1 cellular context compared by ENCODE assay signal in the genomic region with DNA sequence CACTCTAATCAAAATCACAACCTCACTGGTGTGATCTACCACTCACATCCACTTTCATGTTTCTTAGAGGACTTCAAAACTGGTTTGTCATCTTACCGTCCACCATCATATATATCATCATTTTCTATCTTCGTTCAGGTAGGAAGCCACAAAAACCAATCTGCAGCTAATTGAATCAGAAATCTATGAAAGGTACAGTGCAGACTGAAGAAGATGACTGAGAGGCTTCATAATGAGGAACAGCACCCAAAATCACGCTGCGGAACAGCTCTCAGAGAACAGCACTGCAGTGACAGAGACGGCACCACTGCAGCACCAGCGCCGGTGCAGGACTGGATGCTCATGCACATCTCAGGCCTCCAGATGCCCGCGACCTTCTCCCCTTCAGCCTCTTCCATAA.
TF ChIP-seq lines count a peak whose summit lies in the region.

No MANE protein-coding gene starts in this region.

TF ChIP-seq in GM23338, 12 proteins besides CTCF, POLR2A, EP300 and RAD21 (continued from another document):
- TF ChIP-seq, protein P1, sequence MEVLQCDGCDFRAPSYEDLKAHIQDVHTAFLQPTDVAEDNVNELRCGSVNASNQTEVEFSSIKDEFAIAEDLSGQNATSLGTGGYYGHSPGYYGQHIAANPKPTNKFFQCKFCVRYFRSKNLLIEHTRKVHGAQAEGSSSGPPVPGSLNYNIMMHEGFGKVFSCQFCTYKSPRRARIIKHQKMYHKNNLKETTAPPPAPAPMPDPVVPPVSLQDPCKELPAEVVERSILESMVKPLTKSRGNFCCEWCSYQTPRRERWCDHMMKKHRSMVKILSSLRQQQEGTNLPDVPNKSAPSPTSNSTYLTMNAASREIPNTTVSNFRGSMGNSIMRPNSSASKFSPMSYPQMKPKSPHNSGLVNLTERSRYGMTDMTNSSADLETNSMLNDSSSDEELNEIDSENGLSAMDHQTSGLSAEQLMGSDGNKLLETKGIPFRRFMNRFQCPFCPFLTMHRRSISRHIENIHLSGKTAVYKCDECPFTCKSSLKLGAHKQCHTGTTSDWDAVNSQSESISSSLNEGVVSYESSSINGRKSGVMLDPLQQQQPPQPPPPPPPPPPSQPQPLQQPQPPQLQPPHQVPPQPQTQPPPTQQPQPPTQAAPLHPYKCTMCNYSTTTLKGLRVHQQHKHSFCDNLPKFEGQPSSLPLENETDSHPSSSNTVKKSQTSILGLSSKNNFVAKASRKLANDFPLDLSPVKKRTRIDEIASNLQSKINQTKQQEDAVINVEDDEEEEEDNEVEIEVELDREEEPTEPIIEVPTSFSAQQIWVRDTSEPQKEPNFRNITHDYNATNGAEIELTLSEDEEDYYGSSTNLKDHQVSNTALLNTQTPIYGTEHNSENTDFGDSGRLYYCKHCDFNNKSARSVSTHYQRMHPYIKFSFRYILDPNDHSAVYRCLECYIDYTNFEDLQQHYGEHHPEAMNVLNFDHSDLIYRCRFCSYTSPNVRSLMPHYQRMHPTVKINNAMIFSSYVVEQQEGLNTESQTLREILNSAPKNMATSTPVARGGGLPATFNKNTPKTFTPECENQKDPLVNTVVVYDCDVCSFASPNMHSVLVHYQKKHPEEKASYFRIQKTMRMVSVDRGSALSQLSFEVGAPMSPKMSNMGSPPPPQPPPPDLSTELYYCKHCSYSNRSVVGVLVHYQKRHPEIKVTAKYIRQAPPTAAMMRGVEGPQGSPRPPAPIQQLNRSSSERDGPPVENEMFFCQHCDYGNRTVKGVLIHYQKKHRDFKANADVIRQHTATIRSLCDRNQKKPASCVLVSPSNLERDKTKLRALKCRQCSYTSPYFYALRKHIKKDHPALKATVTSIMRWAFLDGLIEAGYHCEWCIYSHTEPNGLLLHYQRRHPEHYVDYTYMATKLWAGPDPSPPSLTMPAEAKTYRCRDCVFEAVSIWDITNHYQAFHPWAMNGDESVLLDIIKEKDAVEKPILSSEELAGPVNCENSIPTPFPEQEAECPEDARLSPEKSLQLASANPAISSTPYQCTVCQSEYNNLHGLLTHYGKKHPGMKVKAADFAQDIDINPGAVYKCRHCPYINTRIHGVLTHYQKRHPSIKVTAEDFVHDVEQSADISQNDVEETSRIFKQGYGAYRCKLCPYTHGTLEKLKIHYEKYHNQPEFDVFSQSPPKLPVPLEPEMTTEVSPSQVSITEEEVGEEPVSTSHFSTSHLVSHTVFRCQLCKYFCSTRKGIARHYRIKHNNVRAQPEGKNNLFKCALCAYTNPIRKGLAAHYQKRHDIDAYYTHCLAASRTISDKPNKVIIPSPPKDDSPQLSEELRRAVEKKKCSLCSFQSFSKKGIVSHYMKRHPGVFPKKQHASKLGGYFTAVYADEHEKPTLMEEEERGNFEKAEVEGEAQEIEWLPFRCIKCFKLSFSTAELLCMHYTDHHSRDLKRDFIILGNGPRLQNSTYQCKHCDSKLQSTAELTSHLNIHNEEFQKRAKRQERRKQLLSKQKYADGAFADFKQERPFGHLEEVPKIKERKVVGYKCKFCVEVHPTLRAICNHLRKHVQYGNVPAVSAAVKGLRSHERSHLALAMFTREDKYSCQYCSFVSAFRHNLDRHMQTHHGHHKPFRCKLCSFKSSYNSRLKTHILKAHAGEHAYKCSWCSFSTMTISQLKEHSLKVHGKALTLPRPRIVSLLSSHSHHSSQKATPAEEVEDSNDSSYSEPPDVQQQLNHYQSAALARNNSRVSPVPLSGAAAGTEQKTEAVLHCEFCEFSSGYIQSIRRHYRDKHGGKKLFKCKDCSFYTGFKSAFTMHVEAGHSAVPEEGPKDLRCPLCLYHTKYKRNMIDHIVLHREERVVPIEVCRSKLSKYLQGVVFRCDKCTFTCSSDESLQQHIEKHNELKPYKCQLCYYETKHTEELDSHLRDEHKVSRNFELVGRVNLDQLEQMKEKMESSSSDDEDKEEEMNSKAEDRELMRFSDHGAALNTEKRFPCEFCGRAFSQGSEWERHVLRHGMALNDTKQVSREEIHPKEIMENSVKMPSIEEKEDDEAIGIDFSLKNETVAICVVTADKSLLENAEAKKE (CRISPR knock-in tag; IDR thresholded peaks at IDR 0.05), result no peak
TF ChIP-seq in GM23338: peak in this region for 0.
